21 cellular contexts compared by ENCODE assay signal in genomic region chr2:41827354-41827971, GRCh38.
DNase-seq lines count a peak whose midpoint lies in the region; ATAC-seq, FAIRE-seq and TF ChIP-seq lines count a peak whose summit lies in the region.
"Had no signal": no experiment of that assay in that cellular context is flagged by ENCODE, and none has a peak within 500 bp of the region (broad histone marks: within the 10 kb centered on the region; RNA-seq: fewer than 3 reads in every experiment).

No MANE protein-coding gene starts in this region.

- no peak for TF ChIP-seq POLR2A in A549 (IDR thresholded peaks at IDR 0.05; ENCODE audit: low read length)
- no peak for TF ChIP-seq POLR2A in body of pancreas (IDR thresholded peaks at IDR 0.05)

- no peak overlapping the region for H2AK5ac ChIP-seq in mesendoderm (ENCODE audit: low read length)

- CTCF ChIA-PET in A549 (lab: Yijun Ruan, JAX): interaction anchor here (0.9 to 3.7 kb wide), 2 partner anchors 13 to 259 kb away, joined by 3 to 19 read pairs; no protein-coding TSS in a partner anchor

- intact Hi-C loops in body of pancreas (cut with DNase I): no loop called here

- ATAC-seq in A549 (peak; percentile 58 to 70), body of pancreas (no peak)
- ATAC-seq: Panc1, SK-N-SH treated with all-trans-retinoic acid at 6 μM for 48 hours had no signal

- no peak overlapping the region for H3K9ac ChIP-seq in mesendoderm (ENCODE audit: low read length)

- H3K4me3 ChIP-seq in A549: 0 out of 3 replicates have a peak overlapping the region, but pooled peaks have one; percentile 4
- no peak overlapping the region for H3K4me3 ChIP-seq in body of pancreas
- no peak overlapping the region for H3K4me3 ChIP-seq in mesendoderm (ENCODE audit: low read length)

- H2BK15ac ChIP-seq in mesendoderm (replicated peaks; ENCODE audit: low read depth): no peak overlapping the region

- H3K56ac ChIP-seq in mesendoderm (ENCODE audit: low read length): no peak overlapping the region

- no peaks in the 10 kb centered on the region for H3K79me1 ChIP-seq in mesendoderm (ENCODE audit: low read length)

- H3K4ac ChIP-seq in mesendoderm (ENCODE audit: low read depth, low read length): no peak overlapping the region

- peaks cover 4% of the 10 kb centered on the region; the same call in 1 of the 3 replicates for H3K9me3 ChIP-seq in A549
- H3K9me3 ChIP-seq in body of pancreas: no peaks in the 10 kb centered on the region

- TF ChIP-seq EP300 in A549 (IDR thresholded peaks at IDR 0.05): peak in 1 of 2 experiments; percentile 54; a peak in 2 of 5 replicates

- WGBS in A549 (ENCODE audit: missing lambda C conversion rate): 6% methylated on average over 6 of the region's 6 CpGs
- 34 to 35% methylated on average over 6 of the region's 6 CpGs for WGBS in body of pancreas, 2 donors
- no CpG with 5 or more reads among the region's 6 CpGs for WGBS in mesendoderm (ENCODE audit: extremely low coverage, insufficient coverage, low lambda C conversion rate)

- no peak overlapping the region for H3K18ac ChIP-seq in mesendoderm (ENCODE audit: low read length)

- H3K27me3 ChIP-seq in body of pancreas (no peaks in the 10 kb centered on the region), mesendoderm (ENCODE audit: insufficient read depth, low read length, poor library complexity) (no peaks in the 10 kb centered on the region)

- H3K4me2 ChIP-seq in A549 (peak overlapping the region; percentile 69), mesendoderm (ENCODE audit: low read length) (no peak overlapping the region)

- H3K36me3 ChIP-seq in body of pancreas (replicated peaks in 1 of 2; ENCODE audit: insufficient read depth in 1 of 2, low read depth in 2 of 2) (no peaks in the 10 kb centered on the region), mesendoderm (ENCODE audit: control insufficient read depth, insufficient read depth, low read length) (no peaks in the 10 kb centered on the region)

- peak in 1 of 2 experiments; percentile 81 for DNase-seq in A549 (ENCODE audit: low read depth in 1 of 2, low spot score in 1 of 2)
- DNase-seq in HK-2 (ENCODE audit: unreplicated experiment): peak; percentile 27
- DNase-seq in body of pancreas: no peak
- DNase-seq in mesendoderm: peak; percentile 74
- no peak for DNase-seq in NCI-H524 treated with DMSO at 0.1 percent for 48 hours (lab: John Stamatoyannopoulos, UW)
- no peak for DNase-seq in putamen (ENCODE audit: low spot score)
- no peak for DNase-seq in ureter (ENCODE audit: low spot score)
- DNase-seq in NK-92 (lab: John Stamatoyannopoulos, UW; ENCODE audit: unreplicated experiment): no peak
- DNase-seq: 8988T; CD8-positive, alpha-beta memory T cell; H9; Karpas-422; MV-4-11; NCI-H1105 treated with DMSO at 0.1 percent for 48 hours; NCI-H1694 treated with DMSO at 0.1 percent for 48 hours; NCI-H2081 treated with DMSO at 0.1 percent for 48 hours; NK-92 treated with Interleukin-12 subunit alpha and Interleukin-12 subunit beta, amount 100 ng/mL, for 24 hours had no signal

- no peak overlapping the region for H2BK5ac ChIP-seq in mesendoderm (ENCODE audit: low read length)

- no peak for TF ChIP-seq RAD21 in A549 (conservative IDR thresholded peaks at IDR 0.05 in 1 of 2, IDR thresholded peaks at IDR 0.05 in 1 of 2)

- no peak overlapping the region for H2BK120ac ChIP-seq in mesendoderm (ENCODE audit: low read depth, low read length)

- no peaks in the 10 kb centered on the region for H3K79me2 ChIP-seq in mesendoderm (ENCODE audit: control insufficient read depth, insufficient read depth, low read length)

- peaks cover 35% of the 10 kb centered on the region for H3K4me1 ChIP-seq in A549
- H3K4me1 ChIP-seq in body of pancreas: peaks cover 38% of the 10 kb centered on the region
- H3K4me1 ChIP-seq in mesendoderm (ENCODE audit: control insufficient read depth, low read depth, low read length): peaks cover 3% of the 10 kb centered on the region

- FAIRE-seq in A549 (lab: Jason Lieb, UNC): peak; percentile 51
- FAIRE-seq: HTR-8/SVneo had no signal

- H4K5ac ChIP-seq in mesendoderm (ENCODE audit: low read length): no peak overlapping the region

- peak overlapping the region; percentile 73 to 76 for H3K27ac ChIP-seq in A549
- H3K27ac ChIP-seq in body of pancreas: peak overlapping the region in 3 of 4 donors; percentile 31 to 69 (median 51)
- no peak overlapping the region for H3K27ac ChIP-seq in mesendoderm (ENCODE audit: low read depth, low read length)
- H3K27ac ChIP-seq: C4-2B had no signal

- H4K8ac ChIP-seq in mesendoderm (ENCODE audit: low read depth, low read length): no peak overlapping the region

- POLR2A ChIA-PET in A549 (lab: Yijun Ruan, JAX): no interaction called here

- H3K23ac ChIP-seq in mesendoderm (ENCODE audit: low read length): no peak overlapping the region

- TF ChIP-seq CTCF in A549 (IDR thresholded peaks at IDR 0.05) (no peak), body of pancreas (IDR thresholded peaks at IDR 0.05) (no peak)

TF ChIP-seq in A549, 52 proteins besides CTCF, POLR2A, EP300 and RAD21:
- TF ChIP-seq KDM5A (IDR thresholded peaks at IDR 0.05) (no peak), HDAC2 (IDR thresholded peaks at IDR 0.05) (no peak), RARB (CRISPR knock-in tag; IDR thresholded peaks at IDR 0.05) (peak; percentile 77; the same call in 1 of the 2 replicates), HOXB13 (CRISPR knock-in tag; IDR thresholded peaks at IDR 0.05; ENCODE audit: low read depth) (no peak), JUN (IDR thresholded peaks at IDR 0.05) (0 out of 5 replicates have a peak, but pooled peaks of 1 of the 2 experiments have one; percentile 38), CEBPB (IDR thresholded peaks at IDR 0.05) (peak; percentile 72 to 78), GATA3 (IDR thresholded peaks at IDR 0.05; ENCODE audit: borderline replicate concordance) (peak; percentile 49; the same call in 1 of the 2 replicates)

Comparison
In these comparisons a context has a peak if more than half of its experiments do, and no peak if none do; other contexts are left out.
1. DNase-seq: peak in HK-2 (single experiment) and mesendoderm (single experiment); none in body of pancreas (0 of 4), NCI-H524 treated with DMSO at 0.1 percent for 48 hours (single experiment), putamen (single experiment), ureter (single experiment) and NK-92 (single experiment).